Comparison of ENCODE assay signal across 1 cellular context in the genomic region with DNA sequence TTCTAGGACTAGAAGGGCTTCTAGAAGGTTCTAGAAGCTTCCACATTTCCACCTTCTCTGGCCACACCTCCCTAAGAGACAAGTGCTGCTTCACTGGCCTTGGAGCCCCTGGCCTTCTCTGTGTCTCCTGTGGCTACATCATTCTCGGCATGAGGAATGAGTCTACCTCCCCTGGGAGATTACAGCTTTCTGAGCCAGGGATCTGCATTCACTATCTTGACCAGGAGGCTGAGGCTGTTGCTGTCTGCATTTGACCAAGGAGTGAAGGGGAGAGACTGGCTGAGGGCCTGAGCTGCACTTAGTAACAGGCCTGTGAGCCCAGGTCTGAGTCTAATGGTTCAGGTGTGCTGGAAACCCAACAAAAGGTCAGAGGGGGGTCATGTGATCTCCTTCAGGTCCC.
TF ChIP-seq lines count a peak whose summit lies in the region.

No MANE protein-coding gene starts in this region.

TF ChIP-seq in K562, 482 proteins besides CTCF, POLR2A, EP300 and RAD21:
- TF ChIP-seq ZNF766 (CRISPR knock-in tag; conservative IDR thresholded peaks at IDR 0.05) (no peak), MIER1 (IDR thresholded peaks at IDR 0.05; ENCODE audit: low read depth) (no peak), ZNF707 (CRISPR knock-in tag; conservative IDR thresholded peaks at IDR 0.05) (no peak), FOSL1 (tag; conservative IDR thresholded peaks at IDR 0.05) (no peak), CHCHD3 (CRISPR knock-in tag; IDR thresholded peaks at IDR 0.05) (no peak), KDM5B (IDR thresholded peaks at IDR 0.05; ENCODE audit: insufficient replicate concordance, low read depth, low read length) (no peak), TRIM24 (IDR thresholded peaks at IDR 0.05) (no peak), ESRRB (CRISPR knock-in tag; IDR thresholded peaks at IDR 0.05; ENCODE audit: borderline replicate concordance) (no peak), NCOA4 (IDR thresholded peaks at IDR 0.05; ENCODE audit: partially characterized antibody) (no peak), ZNF311 (CRISPR knock-in tag; IDR thresholded peaks at IDR 0.05) (no peak), SMARCE1 (IDR thresholded peaks at IDR 0.05) (no peak), RBM22 (IDR thresholded peaks at IDR 0.05; ENCODE audit: low read depth, low read length, poor library complexity, severe bottlenecking) (no peak)
